10 cellular contexts compared by ENCODE assay signal in the genomic region with DNA sequence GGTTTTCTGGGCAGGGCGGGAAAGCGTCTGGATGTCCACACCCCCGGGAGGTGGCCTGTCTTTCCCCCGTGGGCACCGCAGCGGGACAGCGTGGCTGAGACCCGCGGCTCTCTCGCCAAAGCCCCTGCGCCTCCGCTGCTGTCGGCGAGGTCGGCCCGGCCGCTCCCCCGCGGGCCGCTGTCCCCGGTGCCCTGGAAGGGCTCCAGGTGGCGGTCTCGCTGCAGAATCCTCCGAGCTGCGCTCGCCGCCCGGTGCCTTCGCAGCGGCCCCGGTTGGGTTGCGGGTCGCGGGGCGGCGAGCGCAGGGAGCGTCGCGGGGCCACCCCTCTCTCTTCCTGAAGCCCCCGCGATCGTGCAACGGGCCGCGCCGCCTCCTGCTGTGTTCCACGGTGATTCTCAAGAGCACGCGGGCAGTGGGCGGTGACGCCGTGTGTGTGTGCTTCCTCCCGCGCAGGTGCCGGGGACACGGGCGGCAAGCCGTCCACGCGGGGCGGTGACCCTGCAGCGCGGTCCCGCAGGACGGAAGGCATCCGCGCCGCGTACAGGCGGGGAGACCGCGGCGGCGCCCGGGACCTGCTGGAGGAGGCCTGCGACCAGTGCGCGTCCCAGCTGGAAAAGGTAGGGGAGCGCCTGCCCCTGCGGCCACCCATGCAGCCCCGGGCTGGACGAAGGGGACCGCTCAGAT. TPM values are rescaled to one million over a fixed set of nuclear protein-coding genes. Genes with fewer than 3 reads are reported as not detected.
DNase-seq lines count a peak whose midpoint lies in the region; FAIRE-seq and TF ChIP-seq lines count a peak whose summit lies in the region.
"Had no signal": no experiment of that assay in that cellular context is flagged by ENCODE, and none has a peak within 500 bp of the region (broad histone marks: within the 10 kb centered on the region; RNA-seq: fewer than 3 reads in every experiment).

No MANE protein-coding gene starts in this region.

- peak overlapping the region; percentile 52 for H3K4me3 ChIP-seq in H7 (ENCODE audit: insufficient read depth, low read depth, low read length)
- H3K4me3 ChIP-seq in bronchial epithelial cell (ENCODE audit: low read depth, low read length), result peak overlapping the region; percentile 26
- H3K4me3 ChIP-seq in iPS-20b (ENCODE audit: low read length), result peak overlapping the region; percentile 60; the same call in 1 of the 2 replicates
- peak overlapping the region; percentile 40 for H3K4me3 ChIP-seq in retinal pigment epithelial cell (ENCODE audit: low read length)
- H3K4me3 ChIP-seq in MM.1S (ENCODE audit: low read length), result no peak overlapping the region
- H3K4me3 ChIP-seq in MG63, result no peak overlapping the region

- H3K36me3 ChIP-seq in H7 (replicated peaks; ENCODE audit: control insufficient read depth, insufficient read depth, low read length), result no peaks in the 10 kb centered on the region
- H3K36me3 ChIP-seq in bronchial epithelial cell (ENCODE audit: control insufficient read depth, insufficient read depth, low read length), result no peaks in the 10 kb centered on the region
- no peaks in the 10 kb centered on the region for H3K36me3 ChIP-seq in iPS-20b (ENCODE audit: insufficient read depth, low read depth, low read length)
- H3K36me3 ChIP-seq in MM.1S (replicated peaks; ENCODE audit: insufficient read depth, low read length), result no peaks in the 10 kb centered on the region
- peaks cover 61% of the 10 kb centered on the region for H3K36me3 ChIP-seq in MG63

- TF ChIP-seq CTCF in bronchial epithelial cell (IDR thresholded peaks at IDR 0.05; ENCODE audit: insufficient read depth, low read length, severe bottlenecking), result peak; percentile 10
- no peak for TF ChIP-seq CTCF in retinal pigment epithelial cell (conservative IDR thresholded peaks at IDR 0.05; ENCODE audit: low read depth, low read length)
- TF ChIP-seq CTCF in MM.1S (IDR thresholded peaks at IDR 0.05; ENCODE audit: low read length), result no peak

- FAIRE-seq in bronchial epithelial cell (lab: Jason Lieb, UNC), result no peak

- no peak overlapping the region for H3K4me2 ChIP-seq in MM.1S (ENCODE audit: low read depth, low read length)

- H3K9ac ChIP-seq in iPS-20b (ENCODE audit: low read depth, low read length) (no peak overlapping the region), MM.1S (ENCODE audit: low read length) (no peak overlapping the region)

- H3K9me3 ChIP-seq in iPS-20b (ENCODE audit: insufficient read depth, low read depth, low read length), result peaks cover 3% of the 10 kb centered on the region; the same call in 1 of the 2 replicates
- no peaks in the 10 kb centered on the region for H3K9me3 ChIP-seq in MM.1S (replicated peaks; ENCODE audit: insufficient read depth, low read length)
- no peaks in the 10 kb centered on the region for H3K9me3 ChIP-seq in MG63

- H2AFZ ChIP-seq in MM.1S (ENCODE audit: low read length), result no peak overlapping the region

- no peaks in the 10 kb centered on the region for H3K9me2 ChIP-seq in MM.1S (replicated peaks; ENCODE audit: insufficient read depth, low read length)

- H3K4me1 ChIP-seq in iPS-20b (ENCODE audit: insufficient read depth, low read length) (peaks cover 16% of the 10 kb centered on the region), MM.1S (ENCODE audit: low read length) (no peaks in the 10 kb centered on the region)

- H3K27me3 ChIP-seq in H7 (ENCODE audit: control insufficient read depth, insufficient read depth, low read length) (peaks cover 25% of the 10 kb centered on the region), bronchial epithelial cell (ENCODE audit: control insufficient read depth, insufficient read depth, low read length) (no peaks in the 10 kb centered on the region), iPS-20b (ENCODE audit: insufficient read depth, low read length) (peaks cover 73% of the 10 kb centered on the region), MM.1S (replicated peaks; ENCODE audit: insufficient read depth, low read length) (no peaks in the 10 kb centered on the region), MG63 (no peaks in the 10 kb centered on the region)

- DNase-seq in H7, result peak; percentile 90
- DNase-seq in bronchial epithelial cell (ENCODE audit: low read depth), result no peak
- no peak for DNase-seq in retinal pigment epithelial cell (ENCODE audit: low read depth)
- DNase-seq in MM.1S, result no peak
- no peak for DNase-seq in MG63
- no peak for DNase-seq in NCI-H2029 treated with DMSO at 0.1 percent for 48 hours (lab: John Stamatoyannopoulos, UW)
- DNase-seq in hypothalamus (lab: John Stamatoyannopoulos, UW), result no peak
- DNase-seq: DMS79, NCI-H446 treated with DMSO at 0.1 percent for 48 hours had no signal

- no peaks in the 10 kb centered on the region for H3K79me2 ChIP-seq in MM.1S (ENCODE audit: low read length)

- H4K20me1 ChIP-seq in MM.1S (ENCODE audit: insufficient read depth, low read length), result no peaks in the 10 kb centered on the region

- H3K27ac ChIP-seq in iPS-20b (ENCODE audit: low read length) (no peak overlapping the region), MM.1S (ENCODE audit: low read length) (no peak overlapping the region)

- H3F3A ChIP-seq in MM.1S (ENCODE audit: insufficient read depth, low read length), result no peaks in the 10 kb centered on the region

RNA-seq across cellular contexts. Expression of a gene that starts 54.3 kb away (rescaled TPM):
- 3.3 and 6.6 TPM in 2 replicates for total RNA-seq in H7 (2014; rRNA removed; shearing (Covaris generic))
- 4.2 TPM in 2 replicates for total RNA-seq in bronchial epithelial cell
- total RNA-seq in MG63 (2014; rRNA removed; shearing (Covaris generic); ENCODE audit: low replicate concordance), result 4.4 and 10.4 TPM in 2 replicates

Comparison
In these comparisons a context has a peak if more than half of its experiments do, and no peak if none do; other contexts are left out.
1. H3K4me3 ChIP-seq: peak in H7 (single experiment), bronchial epithelial cell (single experiment), iPS-20b (single experiment) and retinal pigment epithelial cell (single experiment); none in MM.1S (single experiment) and MG63 (single experiment).